ENCODE assay signal across 16 cellular contexts in the genomic region with DNA sequence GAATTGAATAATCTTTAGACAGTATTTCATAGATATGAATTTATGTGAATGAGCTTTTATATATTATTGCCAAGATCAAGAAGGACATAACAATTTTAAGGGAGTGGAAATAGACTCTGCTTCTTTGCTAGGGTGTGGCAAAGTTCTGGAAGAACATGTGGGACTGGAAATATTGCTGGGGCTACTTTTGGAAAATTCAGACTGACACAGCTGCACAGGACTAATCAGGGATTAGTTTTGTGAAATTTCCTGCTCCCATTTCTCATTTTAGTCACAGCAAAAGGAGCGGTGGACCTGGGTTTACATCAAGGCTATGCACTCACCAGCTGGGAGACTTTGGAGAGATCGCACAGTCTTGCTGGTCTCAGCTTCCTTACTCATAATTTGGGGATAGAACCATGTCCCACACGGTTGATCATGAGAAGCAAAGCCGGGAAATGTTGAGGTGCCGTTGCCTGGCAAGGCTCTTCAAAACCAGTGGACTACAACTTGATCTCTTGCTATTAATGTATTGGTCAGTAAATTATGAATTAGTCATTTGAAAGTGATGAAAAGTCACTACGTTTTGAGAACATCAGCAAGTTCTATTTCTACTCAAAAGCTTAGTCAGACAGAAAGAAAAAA. TPM values are rescaled to one million over a fixed set of nuclear protein-coding genes. Genes with fewer than 3 reads are reported as not detected.
DNase-seq lines count a peak whose midpoint lies in the region; ATAC-seq and TF ChIP-seq lines count a peak whose summit lies in the region.
"Had no signal": no experiment of that assay in that cellular context is flagged by ENCODE, and none has a peak within 500 bp of the region (broad histone marks: within the 10 kb centered on the region; RNA-seq: fewer than 3 reads in every experiment).

No MANE protein-coding gene starts in this region.

- H3K36me3 ChIP-seq in adipocyte (ENCODE audit: control insufficient read depth, insufficient read depth, low read length, severe bottlenecking) (no peaks in the 10 kb centered on the region), stomach (no peaks in the 10 kb centered on the region)

- H3K27me3 Mint-ChIP-seq in activated T-cell treated with anti-CD3 and anti-CD28 coated beads, Interleukin-2, amount 50 U/mL, for 72 hours (ENCODE audit: low read depth) = no peaks in the 10 kb centered on the region
- H3K27me3 Mint-ChIP-seq: effector memory CD8-positive, alpha-beta T cell had no signal

- intact Hi-C loops in right cardiac atrium (cut with DNase I) (no loop called here), stomach (cut with DNase I; ENCODE audit: low total_unique reads) (no loop called here)

- H3K27ac ChIP-seq in right cardiac atrium (ENCODE audit: low read length) (peak overlapping the region; percentile 30), stomach (peak overlapping the region in 4 of 5 donors; percentile 90 to 94 (median 92))

- peak overlapping the region; percentile 58 for H3K27ac Mint-ChIP-seq in activated T-cell treated with anti-CD3 and anti-CD28 coated beads, Interleukin-2, amount 50 U/mL, for 72 hours
- H3K27ac Mint-ChIP-seq: effector memory CD8-positive, alpha-beta T cell; progenitor cell of endocrine pancreas had no signal

- peaks cover 79% of the 10 kb centered on the region for H3K4me1 Mint-ChIP-seq in activated T-cell treated with anti-CD3 and anti-CD28 coated beads, Interleukin-2, amount 50 U/mL, for 72 hours (ENCODE audit: low read depth)

- no peaks in the 10 kb centered on the region for H3K27me3 ChIP-seq in adipocyte (replicated peaks; ENCODE audit: control insufficient read depth, insufficient read depth, low read length)
- H3K27me3 ChIP-seq in right cardiac atrium (ENCODE audit: control insufficient read depth, insufficient read depth) = no peaks in the 10 kb centered on the region
- H3K27me3 ChIP-seq in stomach = no peaks in the 10 kb centered on the region

- no peak for TF ChIP-seq EP300 in stomach (IDR thresholded peaks at IDR 0.05)

- TF ChIP-seq POLR2A in stomach (IDR thresholded peaks at IDR 0.05) = no peak

- 80% methylated on average over 6 of the region's 6 CpGs for WGBS in right cardiac atrium
- 69 to 82% (median 81%) methylated on average over 6 of the region's 6 CpGs for WGBS in stomach, 5 donors

- H3K9me3 ChIP-seq in adipocyte (ENCODE audit: control insufficient read depth, low read length) (no peaks in the 10 kb centered on the region), right cardiac atrium (ENCODE audit: control insufficient read depth, low read length) (no peaks in the 10 kb centered on the region), stomach (no peaks in the 10 kb centered on the region)

- no peak for TF ChIP-seq CTCF in stomach (IDR thresholded peaks at IDR 0.05)

- no peak for ATAC-seq in activated T-cell treated with anti-CD3 and anti-CD28 coated beads, Interleukin-2, amount 50 U/mL, for 72 hours (replicated peaks in 1 of 2)
- ATAC-seq in right cardiac atrium (no peak), HG02870 (IDR thresholded peaks at IDR 0.05; ENCODE audit: unreplicated experiment) (no peak)
- ATAC-seq: activated CD8-positive, alpha-beta T cell treated with anti-CD3 and anti-CD28 coated beads, Interleukin-2, amount 10 ng/mL, durations not matched to agents 7 days and 5 days; effector memory CD8-positive, alpha-beta T cell had no signal

- H3K4me1 ChIP-seq in adipocyte (ENCODE audit: control insufficient read depth, insufficient read depth, low read length) (peaks cover 37% of the 10 kb centered on the region), right cardiac atrium (ENCODE audit: control insufficient read depth, insufficient read depth, low read length) (peaks cover 2% of the 10 kb centered on the region), stomach (peaks cover 19 to 39% (median 30%) of the 10 kb centered on the region in 4 donors)

- H3K9me3 Mint-ChIP-seq in activated T-cell treated with anti-CD3 and anti-CD28 coated beads, Interleukin-2, amount 50 U/mL, for 72 hours = peaks cover 7 to 10% of the 10 kb centered on the region in 2 donors
- H3K9me3 Mint-ChIP-seq: effector memory CD8-positive, alpha-beta T cell had no signal

- peaks cover 15 to 19% of the 10 kb centered on the region in 2 donors for H3K36me3 Mint-ChIP-seq in activated T-cell treated with anti-CD3 and anti-CD28 coated beads, Interleukin-2, amount 50 U/mL, for 72 hours (ENCODE audit: insufficient read depth in 2 of 2)

- H3K4me3 Mint-ChIP-seq in activated T-cell treated with anti-CD3 and anti-CD28 coated beads, Interleukin-2, amount 50 U/mL, for 72 hours = peak overlapping the region; percentile 16 to 58
- H3K4me3 Mint-ChIP-seq: activated CD8-positive, alpha-beta T cell treated with anti-CD3 and anti-CD28 coated beads, Interleukin-2, amount 10 ng/mL, durations not matched to agents 7 days and 5 days; effector memory CD8-positive, alpha-beta T cell had no signal

- no peak for DNase-seq in activated T-cell treated with anti-CD3 and anti-CD28 coated beads, Interleukin-2, amount 50 U/mL, for 72 hours
- DNase-seq in activated T-cell treated with anti-CD3 and anti-CD28 coated beads for 4 hours (no peak), adipocyte (ENCODE audit: low read depth) (peak; percentile 11), right cardiac atrium (no peak), stomach (no peak), SHP77 treated with DMSO at 0.1 percent for 48 hours (lab: John Stamatoyannopoulos, UW) (no peak), UCSD-AML1 (lab: John Stamatoyannopoulos, UW; ENCODE audit: unreplicated experiment) (no peak)
- DNase-seq: activated CD8-positive, alpha-beta T cell treated with anti-CD3 and anti-CD28 coated beads, Interleukin-2, amount 10 ng/mL, durations not matched to agents 7 days and 5 days; effector memory CD8-positive, alpha-beta T cell; glutamatergic neuron; MM.1S; NCI-H2171; stimulated activated CD4-positive, alpha-beta T cell treated with anti-CD3 and anti-CD28 coated beads, Interleukin-2, amount 100 ng/mL, for 24 hours; stimulated activated CD8-positive, alpha-beta memory T cell treated with anti-CD3 and anti-CD28 coated beads, Interleukin-4, amount 100 ng/mL, for 48 hours had no signal

- peak overlapping the region; percentile 71 for H3K9ac ChIP-seq in adipocyte (ENCODE audit: low read length)

- H3K4me3 ChIP-seq in adipocyte (ENCODE audit: low read length) (peak overlapping the region; percentile 40), right cardiac atrium (ENCODE audit: low read length) (no peak overlapping the region), stomach (no peak overlapping the region)

RNA-seq across cellular contexts. Expression of a gene that starts 42.4 kb away (rescaled TPM):
- total RNA-seq in activated T-cell treated with anti-CD3 and anti-CD28 coated beads, Interleukin-2, amount 50 U/mL, for 72 hours = 1 to 10 TPM; 1.4 to 1.9 TPM
- total RNA-seq in right cardiac atrium = under 1 TPM; 0.14 to 0.46 (median 0.36) TPM
- polyA plus RNA-seq in right cardiac atrium = 0.07 TPM
- 1 to 10 TPM in 3 of 5 donors, not detected in 2; 2.2 to 4.3 (median 2.9) TPM for total RNA-seq in stomach
- 1 to 10 TPM in 2 of 3 donors, under 1 TPM in 1; 0.61 to 2.6 (median 1.2) TPM for polyA plus RNA-seq in stomach
- total RNA-seq: activated CD8-positive, alpha-beta T cell treated with anti-CD3 and anti-CD28 coated beads, Interleukin-2, amount 10 ng/mL, durations not matched to agents 7 days and 5 days; progenitor cell of endocrine pancreas had no signal
